Comparison of ENCODE assay signal across 33 cellular contexts in the genomic region with DNA sequence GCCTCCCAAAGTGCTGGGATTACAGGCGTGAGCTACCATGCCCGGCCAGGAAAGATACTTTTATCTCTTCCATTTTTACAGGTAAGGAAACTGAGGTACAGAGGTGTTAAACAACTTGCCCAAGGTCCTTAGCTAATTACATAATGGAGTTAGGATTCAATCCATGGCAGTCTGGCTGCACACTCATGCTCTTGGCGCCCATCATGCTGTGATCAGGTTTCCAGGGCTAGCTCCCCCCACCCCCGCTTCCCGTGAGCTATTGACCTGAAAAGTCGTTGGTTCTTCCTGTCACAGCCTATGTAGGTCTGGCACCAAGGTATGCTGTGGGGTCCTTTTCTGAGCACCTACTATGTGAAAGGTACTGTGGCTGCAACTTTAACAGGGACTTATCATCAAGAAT.
"Had no signal": no experiment of that assay in that cellular context is flagged by ENCODE, and none has a peak within 500 bp of the region (broad histone marks: within the 10 kb centered on the region; RNA-seq: fewer than 3 reads in every experiment).

No MANE protein-coding gene starts in this region.

- ATAC-seq: activated CD8-positive, alpha-beta T cell treated with anti-CD3 and anti-CD28 coated beads for 36 hours; activated T-cell treated with anti-CD3 and anti-CD28 coated beads, Interleukin-2, amount 50 U/mL, for 72 hours; activated T-helper 17 cell treated with anti-CD3 and anti-CD28 coated beads, Interleukin-2, amount 50 U/mL, for 72 hours; PC-3 had no signal

- H3K4me3 Mint-ChIP-seq: activated CD4-positive, alpha-beta T cell treated with anti-CD3 and anti-CD28 coated beads, Interleukin-2, amount 10 ng/mL, durations not matched to agents 24 days and 14 days; activated CD8-positive, alpha-beta T cell treated with anti-CD3 and anti-CD28 coated beads for 36 hours; activated naive CD8-positive, alpha-beta T cell treated with anti-CD3 and anti-CD28 coated beads for 36 hours; activated T-cell treated with anti-CD3 and anti-CD28 coated beads, Interleukin-2, amount 50 U/mL, for 72 hours; activated T-helper 17 cell treated with anti-CD3 and anti-CD28 coated beads, Interleukin-2, amount 50 U/mL, for 72 hours; central memory CD8-positive, alpha-beta T cell; T-helper 1 cell treated with Interleukin-12 subunit alpha and Interleukin-12 subunit beta and Interleukin-4 antibody, amounts not matched to agents 30 μg/mL and 1 μg/mL, for 36 hours; T-helper 2 cell treated with Interferon-gamma antibody and Interleukin-4, amounts not matched to agents 5 μg/mL and 100 μg/mL, for 36 hours had no signal

- H3K4me3 ChIP-seq: ascending aorta, cardiac muscle cell, Peyer's patch, SJSA1 had no signal

- H3K9me3 ChIP-seq: ascending aorta, Peyer's patch, SJSA1, SK-N-SH had no signal

- H3K9me3 Mint-ChIP-seq: activated CD4-positive, alpha-beta T cell treated with anti-CD3 and anti-CD28 coated beads, Interleukin-2, amount 10 ng/mL, durations not matched to agents 24 days and 14 days; activated CD8-positive, alpha-beta T cell treated with anti-CD3 and anti-CD28 coated beads for 36 hours; activated naive CD8-positive, alpha-beta T cell treated with anti-CD3 and anti-CD28 coated beads for 36 hours; activated T-cell treated with anti-CD3 and anti-CD28 coated beads, Interleukin-2, amount 50 U/mL, for 72 hours; activated T-helper 17 cell treated with anti-CD3 and anti-CD28 coated beads, Interleukin-2, amount 50 U/mL, for 72 hours; central memory CD8-positive, alpha-beta T cell; T-helper 1 cell treated with Interleukin-12 subunit alpha and Interleukin-12 subunit beta and Interleukin-4 antibody, amounts not matched to agents 30 μg/mL and 1 μg/mL, for 36 hours; T-helper 2 cell treated with Interferon-gamma antibody and Interleukin-4, amounts not matched to agents 5 μg/mL and 100 μg/mL, for 36 hours had no signal

- H3K27ac ChIP-seq: ascending aorta, cardiac muscle cell, Peyer's patch, SJSA1 had no signal

- H3K36me3 Mint-ChIP-seq: activated naive CD8-positive, alpha-beta T cell treated with anti-CD3 and anti-CD28 coated beads for 36 hours had no signal

- H3K4me1 Mint-ChIP-seq: activated CD4-positive, alpha-beta T cell treated with anti-CD3 and anti-CD28 coated beads, Interleukin-2, amount 10 ng/mL, durations not matched to agents 24 days and 14 days; activated T-helper 17 cell treated with anti-CD3 and anti-CD28 coated beads, Interleukin-2, amount 50 U/mL, for 72 hours; central memory CD8-positive, alpha-beta T cell had no signal

- H3K9ac ChIP-seq: SK-N-SH had no signal

- H3K36me3 ChIP-seq: ascending aorta, cardiac muscle cell, Peyer's patch, SJSA1 had no signal

- FAIRE-seq: TTC549 had no signal

- H3K27me3 ChIP-seq: ascending aorta, cardiac muscle cell, Peyer's patch had no signal

- H3K4me1 ChIP-seq: ascending aorta, Peyer's patch, SJSA1 had no signal

- DNase-seq: activated CD4-positive, alpha-beta T cell treated with anti-CD3 and anti-CD28 coated beads, Interleukin-2, amount 10 ng/mL, durations not matched to agents 24 days and 14 days; activated CD4-positive, alpha-beta T cell treated with anti-CD3 and anti-CD28 coated beads, Interleukin-2, amount 50 U/mL, for 4 hours; activated CD8-positive, alpha-beta T cell treated with anti-CD3 and anti-CD28 coated beads for 36 hours; activated effector memory CD4-positive, alpha-beta T cell treated with anti-CD3 and anti-CD28 coated beads, Interleukin-2, amount 50 U/mL, for 16 hours; activated naive CD4-positive, alpha-beta T cell treated with anti-CD3 and anti-CD28 coated beads, Interleukin-2, amount 50 U/mL, for 16 hours; activated naive CD8-positive, alpha-beta T cell treated with anti-CD3 and anti-CD28 coated beads for 36 hours; activated T-cell treated with anti-CD3 and anti-CD28 coated beads, Interleukin-2, amount 50 U/mL, for 1 hour; activated T-cell treated with anti-CD3 and anti-CD28 coated beads, Interleukin-2, amount 50 U/mL, for 72 hours; amniotic stem cell; Kasumi-1; KG1; MM.1S; MV-4-11; NCI-H1092; NCI-H1436 treated with DMSO at 0.1 percent for 48 hours; NCI-H1694 treated with DMSO at 0.1 percent for 48 hours; NCI-H2081; NCI-H524 treated with DMSO at 0.1 percent for 48 hours; NCI-H748 treated with DMSO at 0.1 percent for 48 hours; NK-92 treated with Interleukin-12 subunit alpha and Interleukin-12 subunit beta, amount 100 ng/mL, for 24 hours; PC-3; Peyer's patch; RPMI8226; SHP77 treated with DMSO at 0.1 percent for 48 hours; SK-N-SH had no signal

- H3K4me2 ChIP-seq: SK-N-SH had no signal

- H3K27ac Mint-ChIP-seq: activated CD4-positive, alpha-beta T cell treated with anti-CD3 and anti-CD28 coated beads, Interleukin-2, amount 10 ng/mL, durations not matched to agents 24 days and 14 days; activated CD8-positive, alpha-beta T cell treated with anti-CD3 and anti-CD28 coated beads for 36 hours; activated naive CD8-positive, alpha-beta T cell treated with anti-CD3 and anti-CD28 coated beads for 36 hours; activated T-cell treated with anti-CD3 and anti-CD28 coated beads, Interleukin-2, amount 50 U/mL, for 72 hours; activated T-helper 17 cell treated with anti-CD3 and anti-CD28 coated beads, Interleukin-2, amount 50 U/mL, for 72 hours; T-helper 1 cell treated with Interleukin-12 subunit alpha and Interleukin-12 subunit beta and Interleukin-4 antibody, amounts not matched to agents 30 μg/mL and 1 μg/mL, for 36 hours; T-helper 2 cell treated with Interferon-gamma antibody and Interleukin-4, amounts not matched to agents 5 μg/mL and 100 μg/mL, for 36 hours had no signal
